ENCODE assay signal across 1 cellular context in the genomic region with DNA sequence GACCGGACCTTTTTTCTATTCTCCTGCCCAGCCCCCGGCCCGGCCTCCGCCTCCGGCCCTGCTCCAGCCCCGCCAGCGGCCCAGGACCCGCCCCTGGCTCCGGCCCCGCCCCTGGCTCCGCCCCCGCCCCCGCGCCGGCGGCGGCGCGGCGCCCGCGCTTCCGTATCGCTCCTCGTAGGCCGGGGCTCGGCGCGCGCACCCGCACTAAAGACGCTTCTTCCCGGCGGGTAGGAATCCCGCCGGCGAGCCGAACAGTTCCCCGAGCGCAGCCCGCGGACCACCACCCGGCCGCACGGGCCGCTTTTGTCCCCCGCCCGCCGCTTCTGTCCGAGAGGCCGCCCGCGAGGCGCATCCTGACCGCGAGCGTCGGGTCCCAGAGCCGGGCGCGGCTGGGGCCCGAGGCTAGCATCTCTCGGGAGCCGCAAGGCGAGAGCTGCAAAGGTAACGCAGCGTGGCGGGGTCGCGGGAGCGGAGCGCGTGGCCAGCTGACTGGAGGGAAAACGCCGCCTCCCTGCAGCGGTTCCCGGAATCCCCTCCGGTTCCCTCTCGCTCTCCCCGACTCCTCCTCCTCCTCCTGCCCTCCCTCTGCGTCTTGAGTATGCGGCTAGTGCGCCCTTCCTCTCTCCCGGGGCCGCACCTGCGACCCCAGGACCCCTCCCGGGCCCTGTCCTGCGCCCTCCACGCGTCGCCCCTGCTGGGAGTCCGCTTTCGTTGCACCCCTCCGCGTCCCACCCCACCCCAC.
TF ChIP-seq lines count a peak whose summit lies in the region.

Gene IFNAR2 (plus strand): TSS at position 163 of the 742 bp plus-strand sequence. CDS start 11,985 bp downstream, outside the sequence.

TF ChIP-seq in HepG2, 621 proteins besides CTCF, POLR2A, EP300 and RAD21 (continued from another document and continues in another):
- TF ChIP-seq ZBTB39 (CRISPR knock-in tag; IDR thresholded peaks at IDR 0.05), result 0 out of 2 replicates have a peak, but pooled peaks have one; percentile 66
- TF ChIP-seq FOXP4 (CRISPR knock-in tag; IDR thresholded peaks at IDR 0.05), result no peak
- peak; percentile 72; the same call in 1 of the 2 replicates for TF ChIP-seq ZMAT3 (CRISPR knock-in tag; conservative IDR thresholded peaks at IDR 0.05)
- TF ChIP-seq, protein P1, sequence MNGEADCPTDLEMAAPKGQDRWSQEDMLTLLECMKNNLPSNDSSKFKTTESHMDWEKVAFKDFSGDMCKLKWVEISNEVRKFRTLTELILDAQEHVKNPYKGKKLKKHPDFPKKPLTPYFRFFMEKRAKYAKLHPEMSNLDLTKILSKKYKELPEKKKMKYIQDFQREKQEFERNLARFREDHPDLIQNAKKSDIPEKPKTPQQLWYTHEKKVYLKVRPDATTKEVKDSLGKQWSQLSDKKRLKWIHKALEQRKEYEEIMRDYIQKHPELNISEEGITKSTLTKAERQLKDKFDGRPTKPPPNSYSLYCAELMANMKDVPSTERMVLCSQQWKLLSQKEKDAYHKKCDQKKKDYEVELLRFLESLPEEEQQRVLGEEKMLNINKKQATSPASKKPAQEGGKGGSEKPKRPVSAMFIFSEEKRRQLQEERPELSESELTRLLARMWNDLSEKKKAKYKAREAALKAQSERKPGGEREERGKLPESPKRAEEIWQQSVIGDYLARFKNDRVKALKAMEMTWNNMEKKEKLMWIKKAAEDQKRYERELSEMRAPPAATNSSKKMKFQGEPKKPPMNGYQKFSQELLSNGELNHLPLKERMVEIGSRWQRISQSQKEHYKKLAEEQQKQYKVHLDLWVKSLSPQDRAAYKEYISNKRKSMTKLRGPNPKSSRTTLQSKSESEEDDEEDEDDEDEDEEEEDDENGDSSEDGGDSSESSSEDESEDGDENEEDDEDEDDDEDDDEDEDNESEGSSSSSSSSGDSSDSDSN (CRISPR knock-in tag; IDR thresholded peaks at IDR 0.05), result peak; percentile 50; the same call in 1 of the 2 replicates
- TF ChIP-seq ZMYM2 (CRISPR knock-in tag; IDR thresholded peaks at IDR 0.05), result no peak
- no peak for TF ChIP-seq ZNF713 (CRISPR knock-in tag; IDR thresholded peaks at IDR 0.05)
- no peak for TF ChIP-seq SRSF4 (IDR thresholded peaks at IDR 0.05; ENCODE audit: low read depth, low read length, poor library complexity, severe bottlenecking)
- no peak for TF ChIP-seq MEIS1 (CRISPR knock-in tag; IDR thresholded peaks at IDR 0.05; ENCODE audit: borderline replicate concordance)
- peak; percentile 79 for TF ChIP-seq RBFOX2 (IDR thresholded peaks at IDR 0.05; ENCODE audit: low read depth, low read length)
- peak; percentile 39 for TF ChIP-seq RBM39 (IDR thresholded peaks at IDR 0.05; ENCODE audit: low read depth, low read length, poor library complexity, severe bottlenecking)
- TF ChIP-seq ZFX (CRISPR knock-in tag; IDR thresholded peaks at IDR 0.05; ENCODE audit: low read depth), result no peak; the same call in none of the 2 replicates
- TF ChIP-seq, protein P2, sequence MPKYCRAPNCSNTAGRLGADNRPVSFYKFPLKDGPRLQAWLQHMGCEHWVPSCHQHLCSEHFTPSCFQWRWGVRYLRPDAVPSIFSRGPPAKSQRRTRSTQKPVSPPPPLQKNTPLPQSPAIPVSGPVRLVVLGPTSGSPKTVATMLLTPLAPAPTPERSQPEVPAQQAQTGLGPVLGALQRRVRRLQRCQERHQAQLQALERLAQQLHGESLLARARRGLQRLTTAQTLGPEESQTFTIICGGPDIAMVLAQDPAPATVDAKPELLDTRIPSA (CRISPR knock-in tag; IDR thresholded peaks at IDR 0.05; ENCODE audit: borderline replicate concordance), result peak; percentile 56; the same call in 1 of the 2 replicates
- no peak for TF ChIP-seq FLYWCH1 (CRISPR knock-in tag; IDR thresholded peaks at IDR 0.05)
- TF ChIP-seq ZNF607 (CRISPR knock-in tag; IDR thresholded peaks at IDR 0.05; ENCODE audit: borderline replicate concordance), result peak; percentile 13; the same call in 1 of the 2 replicates
- TF ChIP-seq ZFP37 (CRISPR knock-in tag; IDR thresholded peaks at IDR 0.05; ENCODE audit: borderline replicate concordance), result no peak
- peak; percentile 92 for TF ChIP-seq ZSCAN25 (CRISPR knock-in tag; IDR thresholded peaks at IDR 0.05)
- TF ChIP-seq SNAPC4 (CRISPR knock-in tag; IDR thresholded peaks at IDR 0.05), result no peak
- peak; percentile 64 for TF ChIP-seq ZNF563 (CRISPR knock-in tag; IDR thresholded peaks at IDR 0.05)
- no peak for TF ChIP-seq KLF15 (CRISPR knock-in tag; IDR thresholded peaks at IDR 0.05; ENCODE audit: borderline replicate concordance)
- TF ChIP-seq ELF1 (CRISPR knock-in tag; IDR thresholded peaks at IDR 0.05), result no peak
- no peak for TF ChIP-seq STAT5B (CRISPR knock-in tag; IDR thresholded peaks at IDR 0.05)
- TF ChIP-seq, protein P3, sequence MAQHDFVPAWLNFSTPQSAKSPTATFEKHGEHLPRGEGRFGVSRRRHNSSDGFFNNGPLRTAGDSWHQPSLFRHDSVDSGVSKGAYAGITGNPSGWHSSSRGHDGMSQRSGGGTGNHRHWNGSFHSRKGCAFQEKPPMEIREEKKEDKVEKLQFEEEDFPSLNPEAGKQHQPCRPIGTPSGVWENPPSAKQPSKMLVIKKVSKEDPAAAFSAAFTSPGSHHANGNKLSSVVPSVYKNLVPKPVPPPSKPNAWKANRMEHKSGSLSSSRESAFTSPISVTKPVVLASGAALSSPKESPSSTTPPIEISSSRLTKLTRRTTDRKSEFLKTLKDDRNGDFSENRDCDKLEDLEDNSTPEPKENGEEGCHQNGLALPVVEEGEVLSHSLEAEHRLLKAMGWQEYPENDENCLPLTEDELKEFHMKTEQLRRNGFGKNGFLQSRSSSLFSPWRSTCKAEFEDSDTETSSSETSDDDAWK (CRISPR knock-in tag; IDR thresholded peaks at IDR 0.05), result no peak
- TF ChIP-seq HOXA9 (CRISPR knock-in tag; IDR thresholded peaks at IDR 0.05; ENCODE audit: borderline replicate concordance), result peak; percentile 71; the same call in 1 of the 2 replicates
- TF ChIP-seq DR1 (CRISPR knock-in tag; IDR thresholded peaks at IDR 0.05), result no peak
- no peak for TF ChIP-seq CREM (IDR thresholded peaks at IDR 0.05)
- no peak for TF ChIP-seq CREM (CRISPR knock-in tag; IDR thresholded peaks at IDR 0.05)
- TF ChIP-seq, protein P4, sequence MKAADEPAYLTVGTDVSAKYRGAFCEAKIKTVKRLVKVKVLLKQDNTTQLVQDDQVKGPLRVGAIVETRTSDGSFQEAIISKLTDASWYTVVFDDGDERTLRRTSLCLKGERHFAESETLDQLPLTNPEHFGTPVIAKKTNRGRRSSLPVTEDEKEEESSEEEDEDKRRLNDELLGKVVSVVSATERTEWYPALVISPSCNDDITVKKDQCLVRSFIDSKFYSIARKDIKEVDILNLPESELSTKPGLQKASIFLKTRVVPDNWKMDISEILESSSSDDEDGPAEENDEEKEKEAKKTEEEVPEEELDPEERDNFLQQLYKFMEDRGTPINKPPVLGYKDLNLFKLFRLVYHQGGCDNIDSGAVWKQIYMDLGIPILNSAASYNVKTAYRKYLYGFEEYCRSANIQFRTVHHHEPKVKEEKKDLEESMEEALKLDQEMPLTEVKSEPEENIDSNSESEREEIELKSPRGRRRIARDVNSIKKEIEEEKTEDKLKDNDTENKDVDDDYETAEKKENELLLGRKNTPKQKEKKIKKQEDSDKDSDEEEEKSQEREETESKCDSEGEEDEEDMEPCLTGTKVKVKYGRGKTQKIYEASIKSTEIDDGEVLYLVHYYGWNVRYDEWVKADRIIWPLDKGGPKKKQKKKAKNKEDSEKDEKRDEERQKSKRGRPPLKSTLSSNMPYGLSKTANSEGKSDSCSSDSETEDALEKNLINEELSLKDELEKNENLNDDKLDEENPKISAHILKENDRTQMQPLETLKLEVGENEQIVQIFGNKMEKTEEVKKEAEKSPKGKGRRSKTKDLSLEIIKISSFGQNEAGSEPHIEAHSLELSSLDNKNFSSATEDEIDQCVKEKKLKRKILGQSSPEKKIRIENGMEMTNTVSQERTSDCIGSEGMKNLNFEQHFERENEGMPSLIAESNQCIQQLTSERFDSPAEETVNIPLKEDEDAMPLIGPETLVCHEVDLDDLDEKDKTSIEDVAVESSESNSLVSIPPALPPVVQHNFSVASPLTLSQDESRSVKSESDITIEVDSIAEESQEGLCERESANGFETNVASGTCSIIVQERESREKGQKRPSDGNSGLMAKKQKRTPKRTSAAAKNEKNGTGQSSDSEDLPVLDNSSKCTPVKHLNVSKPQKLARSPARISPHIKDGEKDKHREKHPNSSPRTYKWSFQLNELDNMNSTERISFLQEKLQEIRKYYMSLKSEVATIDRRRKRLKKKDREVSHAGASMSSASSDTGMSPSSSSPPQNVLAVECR (CRISPR knock-in tag; IDR thresholded peaks at IDR 0.05; ENCODE audit: borderline replicate concordance), result peak; percentile 80; the same call in 1 of the 2 replicates
- TF ChIP-seq ZNF556 (CRISPR knock-in tag; IDR thresholded peaks at IDR 0.05; ENCODE audit: borderline replicate concordance), result no peak
- 0 out of 2 replicates have a peak, but pooled peaks have one; percentile 45 for TF ChIP-seq ZSCAN12 (CRISPR knock-in tag; IDR thresholded peaks at IDR 0.05)
- TF ChIP-seq CREB3 (CRISPR knock-in tag; IDR thresholded peaks at IDR 0.05), result no peak
- TF ChIP-seq THYN1 (CRISPR knock-in tag; IDR thresholded peaks at IDR 0.05; ENCODE audit: borderline replicate concordance, low read depth), result no peak
